In the genomic region with DNA sequence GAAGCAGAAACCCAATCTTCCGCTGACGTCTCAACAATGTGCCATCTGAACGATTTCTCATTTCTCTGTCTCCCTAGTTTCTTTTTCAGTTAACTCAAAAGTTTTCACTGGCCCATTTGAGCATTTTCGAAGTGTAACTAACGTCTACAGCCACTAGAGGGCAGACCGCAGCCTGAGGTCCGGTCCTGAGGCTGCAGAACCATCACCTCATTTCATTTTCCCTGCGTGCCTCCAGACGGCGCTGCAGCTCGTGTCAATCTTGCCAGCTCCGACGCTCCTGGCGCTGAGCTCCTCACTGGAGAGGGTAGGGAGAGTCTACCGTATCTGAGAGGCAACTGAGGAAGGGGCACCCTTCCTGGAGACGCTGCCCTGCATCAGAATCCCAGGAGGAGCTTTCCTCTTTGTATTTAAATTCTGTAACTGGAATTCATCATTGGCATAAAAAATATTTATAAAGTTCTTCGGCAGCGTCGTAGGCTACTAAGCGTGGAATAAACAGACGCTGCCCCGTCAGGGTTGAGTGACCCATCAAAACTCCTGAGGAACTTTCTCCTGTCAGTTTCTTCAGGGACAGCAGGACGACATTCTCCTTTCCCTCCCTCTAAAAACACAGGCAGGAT, we compare ENCODE assay signal across 1 cellular context.
TF ChIP-seq lines count a peak whose summit lies in the region.

No MANE protein-coding gene starts in this region.

TF ChIP-seq in HEK293, 187 proteins besides CTCF, POLR2A, EP300 and RAD21 (continued from another document and continues in another):
- TF ChIP-seq, protein P1, sequence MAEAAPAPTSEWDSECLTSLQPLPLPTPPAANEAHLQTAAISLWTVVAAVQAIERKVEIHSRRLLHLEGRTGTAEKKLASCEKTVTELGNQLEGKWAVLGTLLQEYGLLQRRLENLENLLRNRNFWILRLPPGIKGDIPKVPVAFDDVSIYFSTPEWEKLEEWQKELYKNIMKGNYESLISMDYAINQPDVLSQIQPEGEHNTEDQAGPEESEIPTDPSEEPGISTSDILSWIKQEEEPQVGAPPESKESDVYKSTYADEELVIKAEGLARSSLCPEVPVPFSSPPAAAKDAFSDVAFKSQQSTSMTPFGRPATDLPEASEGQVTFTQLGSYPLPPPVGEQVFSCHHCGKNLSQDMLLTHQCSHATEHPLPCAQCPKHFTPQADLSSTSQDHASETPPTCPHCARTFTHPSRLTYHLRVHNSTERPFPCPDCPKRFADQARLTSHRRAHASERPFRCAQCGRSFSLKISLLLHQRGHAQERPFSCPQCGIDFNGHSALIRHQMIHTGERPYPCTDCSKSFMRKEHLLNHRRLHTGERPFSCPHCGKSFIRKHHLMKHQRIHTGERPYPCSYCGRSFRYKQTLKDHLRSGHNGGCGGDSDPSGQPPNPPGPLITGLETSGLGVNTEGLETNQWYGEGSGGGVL (tag by site-specific recombination; IDR thresholded peaks at IDR 0.05): no peak
- TF ChIP-seq ZNF654 (tag by site-specific recombination; IDR thresholded peaks at IDR 0.05; ENCODE audit: low read depth) (peak; percentile 99), ZNF133 (tag by site-specific recombination; IDR thresholded peaks at IDR 0.05) (no peak), ZNF140 (tag by site-specific recombination; IDR thresholded peaks at IDR 0.05) (no peak), KLF16 (tag by site-specific recombination; IDR thresholded peaks at IDR 0.05) (no peak), ZNF16 (tag by site-specific recombination; IDR thresholded peaks at IDR 0.05; ENCODE audit: low read depth) (no peak), ZNF624 (tag by site-specific recombination; IDR thresholded peaks at IDR 0.05) (no peak), ZNF394 (tag by site-specific recombination; IDR thresholded peaks at IDR 0.05; ENCODE audit: borderline replicate concordance) (peak; percentile 45; the same call in 1 of the 2 replicates), ZEB2 (tag by site-specific recombination; IDR thresholded peaks at IDR 0.05) (peak; percentile 60), ZNF610 (tag by site-specific recombination; IDR thresholded peaks at IDR 0.05; ENCODE audit: borderline replicate concordance) (peak; percentile 91), ZFP41 (tag by site-specific recombination; IDR thresholded peaks at IDR 0.05; ENCODE audit: borderline replicate concordance) (no peak), GLI2 (tag by site-specific recombination; IDR thresholded peaks at IDR 0.05; ENCODE audit: borderline replicate concordance, low read depth) (no peak), ZNF548 (tag by site-specific recombination; IDR thresholded peaks at IDR 0.05) (no peak), ZNF2 (tag by site-specific recombination; IDR thresholded peaks at IDR 0.05) (peak; percentile 93), ZNF626 (tag by site-specific recombination; IDR thresholded peaks at IDR 0.05) (no peak), ZNF184 (tag by site-specific recombination; IDR thresholded peaks at IDR 0.05) (peak; percentile 84), ZNF660 (tag by site-specific recombination; IDR thresholded peaks at IDR 0.05) (peak; percentile 88), ZNF24 (tag by site-specific recombination; IDR thresholded peaks at IDR 0.05) (no peak), ZNF292 (tag by site-specific recombination; IDR thresholded peaks at IDR 0.05; ENCODE audit: borderline replicate concordance, low read depth) (no peak), ZFHX2 (tag by site-specific recombination; conservative IDR thresholded peaks at IDR 0.05) (no peak), ZNF274 (IDR thresholded peaks at IDR 0.05; ENCODE audit: low read length) (no peak), ZNF274 (tag by site-specific recombination; IDR thresholded peaks at IDR 0.05; ENCODE audit: borderline replicate concordance) (no peak), PRDM1 (tag by site-specific recombination; IDR thresholded peaks at IDR 0.05) (peak; percentile 73), SP2 (tag by site-specific recombination; IDR thresholded peaks at IDR 0.05) (no peak), ZNF248 (tag by site-specific recombination; IDR thresholded peaks at IDR 0.05) (no peak), ZNF366 (tag by site-specific recombination; conservative IDR thresholded peaks at IDR 0.05) (no peak), ZNF571 (tag by site-specific recombination; IDR thresholded peaks at IDR 0.05) (no peak), ZNF335 (tag by site-specific recombination; conservative IDR thresholded peaks at IDR 0.05) (peak; percentile 80), ZIC2 (tag by site-specific recombination; IDR thresholded peaks at IDR 0.05) (no peak), ZNF629 (tag by site-specific recombination; IDR thresholded peaks at IDR 0.05) (peak; percentile 40; the same call in 1 of the 2 replicates)
- TF ChIP-seq, protein P2, sequence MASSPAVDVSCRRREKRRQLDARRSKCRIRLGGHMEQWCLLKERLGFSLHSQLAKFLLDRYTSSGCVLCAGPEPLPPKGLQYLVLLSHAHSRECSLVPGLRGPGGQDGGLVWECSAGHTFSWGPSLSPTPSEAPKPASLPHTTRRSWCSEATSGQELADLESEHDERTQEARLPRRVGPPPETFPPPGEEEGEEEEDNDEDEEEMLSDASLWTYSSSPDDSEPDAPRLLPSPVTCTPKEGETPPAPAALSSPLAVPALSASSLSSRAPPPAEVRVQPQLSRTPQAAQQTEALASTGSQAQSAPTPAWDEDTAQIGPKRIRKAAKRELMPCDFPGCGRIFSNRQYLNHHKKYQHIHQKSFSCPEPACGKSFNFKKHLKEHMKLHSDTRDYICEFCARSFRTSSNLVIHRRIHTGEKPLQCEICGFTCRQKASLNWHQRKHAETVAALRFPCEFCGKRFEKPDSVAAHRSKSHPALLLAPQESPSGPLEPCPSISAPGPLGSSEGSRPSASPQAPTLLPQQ (tag by site-specific recombination; IDR thresholded peaks at IDR 0.05): peak; percentile 44; the same call in 1 of the 2 replicates
- TF ChIP-seq, protein P3, sequence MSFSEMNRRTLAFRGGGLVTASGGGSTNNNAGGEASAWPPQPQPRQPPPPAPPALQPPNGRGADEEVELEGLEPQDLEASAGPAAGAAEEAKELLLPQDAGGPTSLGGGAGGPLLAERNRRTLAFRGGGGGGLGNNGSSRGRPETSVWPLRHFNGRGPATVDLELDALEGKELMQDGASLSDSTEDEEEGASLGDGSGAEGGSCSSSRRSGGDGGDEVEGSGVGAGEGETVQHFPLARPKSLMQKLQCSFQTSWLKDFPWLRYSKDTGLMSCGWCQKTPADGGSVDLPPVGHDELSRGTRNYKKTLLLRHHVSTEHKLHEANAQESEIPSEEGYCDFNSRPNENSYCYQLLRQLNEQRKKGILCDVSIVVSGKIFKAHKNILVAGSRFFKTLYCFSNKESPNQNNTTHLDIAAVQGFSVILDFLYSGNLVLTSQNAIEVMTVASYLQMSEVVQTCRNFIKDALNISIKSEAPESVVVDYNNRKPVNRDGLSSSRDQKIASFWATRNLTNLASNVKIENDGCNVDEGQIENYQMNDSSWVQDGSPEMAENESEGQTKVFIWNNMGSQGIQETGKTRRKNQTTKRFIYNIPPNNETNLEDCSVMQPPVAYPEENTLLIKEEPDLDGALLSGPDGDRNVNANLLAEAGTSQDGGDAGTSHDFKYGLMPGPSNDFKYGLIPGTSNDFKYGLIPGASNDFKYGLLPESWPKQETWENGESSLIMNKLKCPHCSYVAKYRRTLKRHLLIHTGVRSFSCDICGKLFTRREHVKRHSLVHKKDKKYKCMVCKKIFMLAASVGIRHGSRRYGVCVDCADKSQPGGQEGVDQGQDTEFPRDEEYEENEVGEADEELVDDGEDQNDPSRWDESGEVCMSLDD (tag by site-specific recombination; IDR thresholded peaks at IDR 0.05): no peak
- TF ChIP-seq, protein P4, sequence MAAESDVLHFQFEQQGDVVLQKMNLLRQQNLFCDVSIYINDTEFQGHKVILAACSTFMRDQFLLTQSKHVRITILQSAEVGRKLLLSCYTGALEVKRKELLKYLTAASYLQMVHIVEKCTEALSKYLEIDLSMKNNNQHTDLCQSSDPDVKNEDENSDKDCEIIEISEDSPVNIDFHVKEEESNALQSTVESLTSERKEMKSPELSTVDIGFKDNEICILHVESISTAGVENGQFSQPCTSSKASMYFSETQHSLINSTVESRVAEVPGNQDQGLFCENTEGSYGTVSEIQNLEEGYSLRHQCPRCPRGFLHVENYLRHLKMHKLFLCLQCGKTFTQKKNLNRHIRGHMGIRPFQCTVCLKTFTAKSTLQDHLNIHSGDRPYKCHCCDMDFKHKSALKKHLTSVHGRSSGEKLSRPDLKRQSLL (tag by site-specific recombination; IDR thresholded peaks at IDR 0.05): no peak
- TF ChIP-seq, protein P5, sequence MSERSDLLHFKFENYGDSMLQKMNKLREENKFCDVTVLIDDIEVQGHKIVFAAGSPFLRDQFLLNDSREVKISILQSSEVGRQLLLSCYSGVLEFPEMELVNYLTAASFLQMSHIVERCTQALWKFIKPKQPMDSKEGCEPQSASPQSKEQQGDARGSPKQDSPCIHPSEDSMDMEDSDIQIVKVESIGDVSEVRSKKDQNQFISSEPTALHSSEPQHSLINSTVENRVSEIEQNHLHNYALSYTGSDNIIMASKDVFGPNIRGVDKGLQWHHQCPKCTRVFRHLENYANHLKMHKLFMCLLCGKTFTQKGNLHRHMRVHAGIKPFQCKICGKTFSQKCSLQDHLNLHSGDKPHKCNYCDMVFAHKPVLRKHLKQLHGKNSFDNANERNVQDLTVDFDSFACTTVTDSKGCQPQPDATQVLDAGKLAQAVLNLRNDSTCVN (tag by site-specific recombination; optimal IDR thresholded peaks at IDR 0.05): no peak
- TF ChIP-seq, protein P6, sequence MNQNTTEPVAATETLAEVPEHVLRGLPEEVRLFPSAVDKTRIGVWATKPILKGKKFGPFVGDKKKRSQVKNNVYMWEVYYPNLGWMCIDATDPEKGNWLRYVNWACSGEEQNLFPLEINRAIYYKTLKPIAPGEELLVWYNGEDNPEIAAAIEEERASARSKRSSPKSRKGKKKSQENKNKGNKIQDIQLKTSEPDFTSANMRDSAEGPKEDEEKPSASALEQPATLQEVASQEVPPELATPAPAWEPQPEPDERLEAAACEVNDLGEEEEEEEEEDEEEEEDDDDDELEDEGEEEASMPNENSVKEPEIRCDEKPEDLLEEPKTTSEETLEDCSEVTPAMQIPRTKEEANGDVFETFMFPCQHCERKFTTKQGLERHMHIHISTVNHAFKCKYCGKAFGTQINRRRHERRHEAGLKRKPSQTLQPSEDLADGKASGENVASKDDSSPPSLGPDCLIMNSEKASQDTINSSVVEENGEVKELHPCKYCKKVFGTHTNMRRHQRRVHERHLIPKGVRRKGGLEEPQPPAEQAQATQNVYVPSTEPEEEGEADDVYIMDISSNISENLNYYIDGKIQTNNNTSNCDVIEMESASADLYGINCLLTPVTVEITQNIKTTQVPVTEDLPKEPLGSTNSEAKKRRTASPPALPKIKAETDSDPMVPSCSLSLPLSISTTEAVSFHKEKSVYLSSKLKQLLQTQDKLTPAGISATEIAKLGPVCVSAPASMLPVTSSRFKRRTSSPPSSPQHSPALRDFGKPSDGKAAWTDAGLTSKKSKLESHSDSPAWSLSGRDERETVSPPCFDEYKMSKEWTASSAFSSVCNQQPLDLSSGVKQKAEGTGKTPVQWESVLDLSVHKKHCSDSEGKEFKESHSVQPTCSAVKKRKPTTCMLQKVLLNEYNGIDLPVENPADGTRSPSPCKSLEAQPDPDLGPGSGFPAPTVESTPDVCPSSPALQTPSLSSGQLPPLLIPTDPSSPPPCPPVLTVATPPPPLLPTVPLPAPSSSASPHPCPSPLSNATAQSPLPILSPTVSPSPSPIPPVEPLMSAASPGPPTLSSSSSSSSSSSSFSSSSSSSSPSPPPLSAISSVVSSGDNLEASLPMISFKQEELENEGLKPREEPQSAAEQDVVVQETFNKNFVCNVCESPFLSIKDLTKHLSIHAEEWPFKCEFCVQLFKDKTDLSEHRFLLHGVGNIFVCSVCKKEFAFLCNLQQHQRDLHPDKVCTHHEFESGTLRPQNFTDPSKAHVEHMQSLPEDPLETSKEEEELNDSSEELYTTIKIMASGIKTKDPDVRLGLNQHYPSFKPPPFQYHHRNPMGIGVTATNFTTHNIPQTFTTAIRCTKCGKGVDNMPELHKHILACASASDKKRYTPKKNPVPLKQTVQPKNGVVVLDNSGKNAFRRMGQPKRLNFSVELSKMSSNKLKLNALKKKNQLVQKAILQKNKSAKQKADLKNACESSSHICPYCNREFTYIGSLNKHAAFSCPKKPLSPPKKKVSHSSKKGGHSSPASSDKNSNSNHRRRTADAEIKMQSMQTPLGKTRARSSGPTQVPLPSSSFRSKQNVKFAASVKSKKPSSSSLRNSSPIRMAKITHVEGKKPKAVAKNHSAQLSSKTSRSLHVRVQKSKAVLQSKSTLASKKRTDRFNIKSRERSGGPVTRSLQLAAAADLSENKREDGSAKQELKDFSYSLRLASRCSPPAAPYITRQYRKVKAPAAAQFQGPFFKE (tag by site-specific recombination; IDR thresholded peaks at IDR 0.05; ENCODE audit: borderline replicate concordance): no peak
- TF ChIP-seq, protein P7, sequence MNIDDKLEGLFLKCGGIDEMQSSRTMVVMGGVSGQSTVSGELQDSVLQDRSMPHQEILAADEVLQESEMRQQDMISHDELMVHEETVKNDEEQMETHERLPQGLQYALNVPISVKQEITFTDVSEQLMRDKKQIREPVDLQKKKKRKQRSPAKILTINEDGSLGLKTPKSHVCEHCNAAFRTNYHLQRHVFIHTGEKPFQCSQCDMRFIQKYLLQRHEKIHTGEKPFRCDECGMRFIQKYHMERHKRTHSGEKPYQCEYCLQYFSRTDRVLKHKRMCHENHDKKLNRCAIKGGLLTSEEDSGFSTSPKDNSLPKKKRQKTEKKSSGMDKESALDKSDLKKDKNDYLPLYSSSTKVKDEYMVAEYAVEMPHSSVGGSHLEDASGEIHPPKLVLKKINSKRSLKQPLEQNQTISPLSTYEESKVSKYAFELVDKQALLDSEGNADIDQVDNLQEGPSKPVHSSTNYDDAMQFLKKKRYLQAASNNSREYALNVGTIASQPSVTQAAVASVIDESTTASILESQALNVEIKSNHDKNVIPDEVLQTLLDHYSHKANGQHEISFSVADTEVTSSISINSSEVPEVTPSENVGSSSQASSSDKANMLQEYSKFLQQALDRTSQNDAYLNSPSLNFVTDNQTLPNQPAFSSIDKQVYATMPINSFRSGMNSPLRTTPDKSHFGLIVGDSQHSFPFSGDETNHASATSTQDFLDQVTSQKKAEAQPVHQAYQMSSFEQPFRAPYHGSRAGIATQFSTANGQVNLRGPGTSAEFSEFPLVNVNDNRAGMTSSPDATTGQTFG (tag by site-specific recombination; IDR thresholded peaks at IDR 0.05; ENCODE audit: borderline replicate concordance): no peak
- TF ChIP-seq, protein P8, sequence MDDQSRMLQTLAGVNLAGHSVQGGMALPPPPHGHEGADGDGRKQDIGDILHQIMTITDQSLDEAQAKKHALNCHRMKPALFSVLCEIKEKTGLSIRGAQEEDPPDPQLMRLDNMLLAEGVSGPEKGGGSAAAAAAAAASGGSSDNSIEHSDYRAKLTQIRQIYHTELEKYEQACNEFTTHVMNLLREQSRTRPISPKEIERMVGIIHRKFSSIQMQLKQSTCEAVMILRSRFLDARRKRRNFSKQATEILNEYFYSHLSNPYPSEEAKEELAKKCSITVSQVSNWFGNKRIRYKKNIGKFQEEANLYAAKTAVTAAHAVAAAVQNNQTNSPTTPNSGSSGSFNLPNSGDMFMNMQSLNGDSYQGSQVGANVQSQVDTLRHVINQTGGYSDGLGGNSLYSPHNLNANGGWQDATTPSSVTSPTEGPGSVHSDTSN (CRISPR knock-in tag; IDR thresholded peaks at IDR 0.05): no peak
- TF ChIP-seq, protein P9, sequence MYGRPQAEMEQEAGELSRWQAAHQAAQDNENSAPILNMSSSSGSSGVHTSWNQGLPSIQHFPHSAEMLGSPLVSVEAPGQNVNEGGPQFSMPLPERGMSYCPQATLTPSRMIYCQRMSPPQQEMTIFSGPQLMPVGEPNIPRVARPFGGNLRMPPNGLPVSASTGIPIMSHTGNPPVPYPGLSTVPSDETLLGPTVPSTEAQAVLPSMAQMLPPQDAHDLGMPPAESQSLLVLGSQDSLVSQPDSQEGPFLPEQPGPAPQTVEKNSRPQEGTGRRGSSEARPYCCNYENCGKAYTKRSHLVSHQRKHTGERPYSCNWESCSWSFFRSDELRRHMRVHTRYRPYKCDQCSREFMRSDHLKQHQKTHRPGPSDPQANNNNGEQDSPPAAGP (tag by site-specific recombination; IDR thresholded peaks at IDR 0.05): 0 out of 2 replicates have a peak, but pooled peaks have one; percentile 54
